ENCODE assay signal across 8 cellular contexts in genomic region chr20:25864986-25865714, GRCh38.
DNase-seq lines count a peak whose midpoint lies in the region; ATAC-seq and TF ChIP-seq lines count a peak whose summit lies in the region.

No MANE protein-coding gene starts in this region.

- intact Hi-C loops in HCT116 (cut with micrococcal nuclease) (no loop called here), spleen (cut with DNase I; ENCODE audit: low total_unique reads) (no loop called here), adrenal gland (cut with DNase I) (loop anchor here in 1 of 2 donors (5.0 kb wide), 1 partner anchor 117 kb away; no protein-coding TSS in a partner anchor)

- no peak overlapping the region for H3K27ac Mint-ChIP-seq in activated CD8-positive, alpha-beta T cell treated with anti-CD3 and anti-CD28 coated beads, Interleukin-2, amount 10 ng/mL, durations not matched to agents 7 days and 5 days

- ATAC-seq in HCT116 (no peak), HG02642 (IDR thresholded peaks at IDR 0.05; ENCODE audit: poor library complexity, unreplicated experiment) (no peak)
- ATAC-seq in activated CD8-positive, alpha-beta T cell treated with anti-CD3 and anti-CD28 coated beads, Interleukin-2, amount 10 ng/mL, durations not matched to agents 7 days and 5 days, result no peak

- TF ChIP-seq CTCF in HCT116 (IDR thresholded peaks at IDR 0.05 in 2 of 3, conservative IDR thresholded peaks at IDR 0.05 in 1 of 3; ENCODE audit: borderline replicate concordance in 1 of 3, insufficient read depth in 1 of 3, low read depth in 2 of 3, low read length in 2 of 3) (no peak), spleen (IDR thresholded peaks at IDR 0.05 in 8 of 11, conservative IDR thresholded peaks at IDR 0.05 in 3 of 11) (no peak), adrenal gland (IDR thresholded peaks at IDR 0.05) (no peak)

- no peaks in the 10 kb centered on the region for H4K20me1 ChIP-seq in HCT116 (ENCODE audit: insufficient read depth)

- WGBS in spleen, 5 donors, result 53 to 81% (median 55%) methylated on average over 18 to 28 of the region's 28 CpGs
- 54 to 86% (median 68%) methylated on average over 16 to 28 of the region's 28 CpGs for WGBS in adrenal gland, 4 donors

- DNase-seq in HCT116 (ENCODE audit: low read depth, low spot score) (no peak), spleen (peak; percentile 74), adrenal gland (no peak)
- no peak for DNase-seq in activated CD8-positive, alpha-beta T cell treated with anti-CD3 and anti-CD28 coated beads, Interleukin-2, amount 10 ng/mL, durations not matched to agents 7 days and 5 days
- no peak for DNase-seq in activated effector memory CD4-positive, alpha-beta T cell treated with Interleukin-2 at 50 U/mL for 16 hours
- DNase-seq in stimulated activated CD4-positive, alpha-beta T cell treated with anti-CD3 and anti-CD28 coated beads, Interleukin-2, amount 100 ng/mL, for 24 hours, result no peak

- H2AFZ ChIP-seq in HCT116 (ENCODE audit: low read depth, low read length, poor library complexity, severe bottlenecking), result peak overlapping the region; percentile 80

- POLR2A ChIA-PET in HCT116 (lab: Charles Lee), result no interaction called here
- POLR2A ChIA-PET in activated CD8-positive, alpha-beta T cell treated with anti-CD3 and anti-CD28 coated beads, Interleukin-2, amount 10 ng/mL, durations not matched to agents 7 days and 5 days (lab: Charles Lee), result no interaction called here

- H3K4me1 Mint-ChIP-seq in activated CD8-positive, alpha-beta T cell treated with anti-CD3 and anti-CD28 coated beads, Interleukin-2, amount 10 ng/mL, durations not matched to agents 7 days and 5 days (ENCODE audit: low read depth), result peaks cover 53% of the 10 kb centered on the region

- peaks cover 71% of the 10 kb centered on the region for H3K27me3 Mint-ChIP-seq in activated CD8-positive, alpha-beta T cell treated with anti-CD3 and anti-CD28 coated beads, Interleukin-2, amount 10 ng/mL, durations not matched to agents 7 days and 5 days (ENCODE audit: low read depth)

- H3K4me2 ChIP-seq in HCT116 (ENCODE audit: low read length), result peak overlapping the region; percentile 85

- BruUV-seq in HCT116 (replicated peaks; lab: Mats Ljungman, UMichigan), result no TSS peak

- TF ChIP-seq RAD21 in HCT116 (IDR thresholded peaks at IDR 0.05; ENCODE audit: low read depth), result no peak

- TF ChIP-seq POLR2A in HCT116 (IDR thresholded peaks at IDR 0.05; ENCODE audit: borderline replicate concordance, extremely low read depth, insufficient read depth, insufficient read length), result no peak
- TF ChIP-seq POLR2A in spleen (IDR thresholded peaks at IDR 0.05), result no peak
- no peak for TF ChIP-seq POLR2A in adrenal gland (IDR thresholded peaks at IDR 0.05)

- no peak overlapping the region for H3K9ac ChIP-seq in HCT116 (ENCODE audit: low read length)

- H3K4me3 ChIP-seq in HCT116 (replicated peaks in 1 of 2; ENCODE audit: low read depth in 1 of 2, low read length in 2 of 2), result peak overlapping the region; percentile 32 to 55
- H3K4me3 ChIP-seq in iPS-11a (ENCODE audit: low read depth, low read length), result peak overlapping the region; percentile 17
- peak overlapping the region in 6 of 8 donors; percentile 16 to 62 (median 28) for H3K4me3 ChIP-seq in spleen
- peak overlapping the region in 1 of 4 donors; percentile 45 for H3K4me3 ChIP-seq in adrenal gland

- H3K79me2 ChIP-seq in HCT116 (ENCODE audit: insufficient read depth, low read length), result no peaks in the 10 kb centered on the region

- H3K9me3 Mint-ChIP-seq in activated CD8-positive, alpha-beta T cell treated with anti-CD3 and anti-CD28 coated beads, Interleukin-2, amount 10 ng/mL, durations not matched to agents 7 days and 5 days (ENCODE audit: insufficient read depth), result no peaks in the 10 kb centered on the region

- CTCF ChIA-PET in HCT116 (lab: Charles Lee), result no interaction called here
- CTCF ChIA-PET in activated CD8-positive, alpha-beta T cell treated with anti-CD3 and anti-CD28 coated beads, Interleukin-2, amount 10 ng/mL, durations not matched to agents 7 days and 5 days (lab: Charles Lee), result no interaction called here

- H3K36me3 Mint-ChIP-seq in activated CD8-positive, alpha-beta T cell treated with anti-CD3 and anti-CD28 coated beads, Interleukin-2, amount 10 ng/mL, durations not matched to agents 7 days and 5 days (ENCODE audit: low read depth), result no peaks in the 10 kb centered on the region

- no peak overlapping the region for H3K27ac ChIP-seq in HCT116 (ENCODE audit: low read depth, low read length)
- no peak overlapping the region for H3K27ac ChIP-seq in spleen
- no peak overlapping the region for H3K27ac ChIP-seq in adrenal gland

- RAD21 ChIA-PET in HCT116 (lab: Charles Lee; ENCODE audit: low non-redundant PET in 1 of 2, low total read pairs in 2 of 2, uncharacterized antibody in 2 of 2, unreplicated experiment in 2 of 2), result no interaction called here

- H3K4me3 Mint-ChIP-seq in activated CD8-positive, alpha-beta T cell treated with anti-CD3 and anti-CD28 coated beads, Interleukin-2, amount 10 ng/mL, durations not matched to agents 7 days and 5 days, result peak overlapping the region; percentile 52

- H3K36me3 ChIP-seq in HCT116 (ENCODE audit: control insufficient read depth in 1 of 2, insufficient read depth in 2 of 2, low read length in 2 of 2) (no peaks in the 10 kb centered on the region), spleen (no peaks in the 10 kb centered on the region), adrenal gland (replicated peaks in 1 of 2) (no peaks in the 10 kb centered on the region)

- no peaks in the 10 kb centered on the region for H3K9me2 ChIP-seq in HCT116 (ENCODE audit: insufficient read depth)

- H3K4me1 ChIP-seq in HCT116 (ENCODE audit: control insufficient read depth in 1 of 2, insufficient read depth in 2 of 2, low read length in 2 of 2) (peaks cover 0 to 30% of the 10 kb centered on the region in 2 experiments; a peak in 1 of 4 replicates), spleen (peaks cover 9 to 77% (median 51%) of the 10 kb centered on the region in 6 donors), adrenal gland (replicated peaks in 1 of 2) (peaks cover 11 to 26% of the 10 kb centered on the region in 2 donors)

- H3K9me3 ChIP-seq in HCT116 (ENCODE audit: control insufficient read depth in 1 of 2, insufficient read depth in 1 of 2, low read depth in 1 of 2, low read length in 2 of 2), result no peaks in the 10 kb centered on the region
- H3K9me3 ChIP-seq in spleen, result no peaks in the 10 kb centered on the region
- no peaks in the 10 kb centered on the region for H3K9me3 ChIP-seq in adrenal gland (replicated peaks in 1 of 3)

- H3K27me3 ChIP-seq in HCT116 (ENCODE audit: insufficient read depth, low read length) (no peaks in the 10 kb centered on the region; the same call in 1 of the 2 replicates), spleen (replicated peaks in 1 of 7) (peaks cover 0 to 93% (median 26%) of the 10 kb centered on the region in 7 donors), adrenal gland (no peaks in the 10 kb centered on the region)

TF ChIP-seq in HCT116, 20 proteins besides CTCF, POLR2A, EP300 and RAD21 (continues in another document):
- TF ChIP-seq POLR2AphosphoS5 (IDR thresholded peaks at IDR 0.05; ENCODE audit: low read depth, low read length), result no peak
- no peak for TF ChIP-seq MAX (IDR thresholded peaks at IDR 0.05)
- no peak for TF ChIP-seq ATF3 (IDR thresholded peaks at IDR 0.05)
- TF ChIP-seq CBX3 (IDR thresholded peaks at IDR 0.05; ENCODE audit: low read depth), result no peak
- TF ChIP-seq REST (IDR thresholded peaks at IDR 0.05; ENCODE audit: low read depth), result no peak
- no peak for TF ChIP-seq SRF (IDR thresholded peaks at IDR 0.05; ENCODE audit: low read depth)
- TF ChIP-seq EZH2phosphoT487 (IDR thresholded peaks at IDR 0.05; ENCODE audit: borderline replicate concordance), result no peak
- TF ChIP-seq SIN3A (IDR thresholded peaks at IDR 0.05; ENCODE audit: low read depth), result no peak
- TF ChIP-seq FOSL1 (IDR thresholded peaks at IDR 0.05; ENCODE audit: low read depth), result no peak
- no peak for TF ChIP-seq EGR1 (IDR thresholded peaks at IDR 0.05; ENCODE audit: low read depth)
- TF ChIP-seq SP1 (IDR thresholded peaks at IDR 0.05; ENCODE audit: low read depth), result no peak
- no peak for TF ChIP-seq ZFX (IDR thresholded peaks at IDR 0.05)
- TF ChIP-seq CEBPB (IDR thresholded peaks at IDR 0.05; ENCODE audit: low read depth), result no peak
- TF ChIP-seq ELF1 (IDR thresholded peaks at IDR 0.05; ENCODE audit: borderline replicate concordance, low read depth), result no peak
- TF ChIP-seq JUND (IDR thresholded peaks at IDR 0.05), result no peak
- no peak for TF ChIP-seq EZH2 (IDR thresholded peaks at IDR 0.05)
